10 cellular contexts compared by ENCODE assay signal in the genomic region with DNA sequence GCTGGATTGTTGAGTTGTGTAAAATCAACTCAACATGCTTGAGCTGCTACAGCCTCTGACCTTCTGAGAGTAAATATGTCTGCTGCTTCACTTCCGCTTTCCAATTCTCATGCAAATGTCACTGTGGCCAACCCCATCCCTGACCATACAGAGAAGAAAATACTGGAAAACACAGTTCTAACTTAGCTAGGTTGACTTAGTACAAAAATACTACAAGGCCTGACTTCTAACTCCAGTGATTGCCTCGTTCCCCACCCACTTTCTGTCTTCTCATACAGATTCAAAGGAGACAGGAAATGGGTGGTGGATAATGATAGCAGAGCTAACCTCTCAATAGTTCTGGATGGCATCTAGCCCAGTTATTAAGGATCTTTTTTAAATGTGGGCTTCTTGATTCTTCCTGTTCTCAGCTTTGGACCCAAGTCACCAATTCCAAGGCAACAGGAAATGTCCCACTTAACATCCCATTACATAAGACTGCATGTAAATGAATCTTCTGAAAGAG.
DNase-seq lines count a peak whose midpoint lies in the region; ATAC-seq and TF ChIP-seq lines count a peak whose summit lies in the region.
"Had no signal": no experiment of that assay in that cellular context is flagged by ENCODE, and none has a peak within 500 bp of the region (broad histone marks: within the 10 kb centered on the region; RNA-seq: fewer than 3 reads in every experiment).

No MANE protein-coding gene starts in this region.

- peaks cover 7% of the 10 kb centered on the region for H3K4me1 Mint-ChIP-seq in activated B cell treated with CpG ODN at 0.5 μM for 24 hours

- DNase-seq in DMS153 treated with DMSO at 0.1 percent for 48 hours (lab: John Stamatoyannopoulos, UW; ENCODE audit: unreplicated experiment), result peak; percentile 30
- no peak for DNase-seq in activated B cell treated with CpG ODN at 0.5 μM for 24 hours
- no peak for DNase-seq in NCI-H2196 (lab: John Stamatoyannopoulos, UW; ENCODE audit: unreplicated experiment)
- DNase-seq in glomerular visceral epithelial cell (ENCODE audit: extremely low spot score), result no peak
- DNase-seq in A172 (ENCODE audit: low spot score), result no peak
- DNase-seq in ecto neural progenitor cell (ENCODE audit: low spot score), result no peak
- DNase-seq: activated CD4-positive, alpha-beta T cell treated with anti-CD3 and anti-CD28 coated beads, Interleukin-2, amount 50 U/mL, for 4 hours; NCI-H1436 had no signal

- POLR2A ChIA-PET in activated B cell treated with CpG ODN at 0.5 μM for 24 hours (lab: Charles Lee), result no interaction called here

- peaks cover 4% of the 10 kb centered on the region for H3K9me3 Mint-ChIP-seq in activated B cell treated with CpG ODN at 0.5 μM for 24 hours

- TF ChIP-seq CTCF in activated B cell treated with CpG ODN at 0.5 μM for 24 hours (IDR thresholded peaks at IDR 0.05), result no peak

- no peaks in the 10 kb centered on the region for H3K36me3 Mint-ChIP-seq in activated B cell treated with CpG ODN at 0.5 μM for 24 hours (ENCODE audit: low read depth)

- CTCF ChIA-PET in activated B cell treated with CpG ODN at 0.5 μM for 24 hours (lab: Charles Lee), result no interaction called here

- ATAC-seq in GM19324 (IDR thresholded peaks at IDR 0.05; ENCODE audit: low FRiP score, unreplicated experiment), result peak; percentile 60
- peak; percentile 63 for ATAC-seq in HG03354 (IDR thresholded peaks at IDR 0.05; ENCODE audit: poor library complexity, severe bottlenecking, unreplicated experiment)
- ATAC-seq in activated B cell treated with CpG ODN at 0.5 μM for 24 hours (ENCODE audit: low read depth), result peak; percentile 21

- intact Hi-C loops in activated B cell treated with CpG ODN at 0.5 μM for 24 hours (cut with micrococcal nuclease), result no loop called here

- no peaks in the 10 kb centered on the region for H3K27me3 Mint-ChIP-seq in activated B cell treated with CpG ODN at 0.5 μM for 24 hours

- no peak overlapping the region for H3K27ac Mint-ChIP-seq in activated B cell treated with CpG ODN at 0.5 μM for 24 hours

- no peak overlapping the region for H3K4me3 Mint-ChIP-seq in activated B cell treated with CpG ODN at 0.5 μM for 24 hours
